2 cellular contexts compared by ENCODE assay signal in the genomic region with DNA sequence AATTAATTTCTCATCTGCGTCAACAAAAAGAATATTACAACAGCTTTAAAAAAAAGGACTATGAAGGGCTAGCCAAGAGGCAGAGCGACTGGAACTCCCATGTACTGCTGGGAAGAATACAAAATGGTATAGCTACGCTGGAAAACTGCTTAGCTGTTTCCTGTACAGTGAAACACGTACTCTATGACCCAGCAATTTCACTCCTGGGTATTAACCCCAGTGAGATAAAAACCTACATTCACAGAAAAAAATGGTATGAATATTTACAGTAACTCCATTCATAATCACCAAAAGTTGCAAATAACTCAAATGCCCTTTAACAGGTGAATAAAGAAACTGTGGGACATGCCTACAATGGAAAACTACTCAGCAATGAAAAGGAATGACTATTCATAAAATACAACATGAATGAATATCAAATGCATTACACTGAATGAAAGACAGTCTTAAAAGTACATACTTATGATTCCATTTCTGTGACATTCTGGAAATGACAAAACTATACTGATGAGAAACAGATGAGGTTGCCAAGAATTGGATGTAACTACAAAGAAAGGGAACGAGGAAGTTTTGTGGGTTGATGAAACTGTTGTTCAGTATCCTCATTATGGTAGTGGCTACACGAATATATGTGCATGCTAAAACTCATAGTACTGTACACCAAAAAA.
TF ChIP-seq lines count a peak whose summit lies in the region.

No MANE protein-coding gene starts in this region.

TF ChIP-seq in IMR-90, 13 proteins besides CTCF, POLR2A, EP300 and RAD21:
- TF ChIP-seq BHLHE40 (IDR thresholded peaks at IDR 0.05; ENCODE audit: low read depth, low read length) = no peak
- no peak for TF ChIP-seq CEBPB (IDR thresholded peaks at IDR 0.05; ENCODE audit: low read depth, low read length)
- no peak for TF ChIP-seq SMC3 (IDR thresholded peaks at IDR 0.05; ENCODE audit: low read depth, low read length)
- TF ChIP-seq RFX5 (IDR thresholded peaks at IDR 0.05; ENCODE audit: low read depth, low read length) = no peak
- TF ChIP-seq, protein P1, sequence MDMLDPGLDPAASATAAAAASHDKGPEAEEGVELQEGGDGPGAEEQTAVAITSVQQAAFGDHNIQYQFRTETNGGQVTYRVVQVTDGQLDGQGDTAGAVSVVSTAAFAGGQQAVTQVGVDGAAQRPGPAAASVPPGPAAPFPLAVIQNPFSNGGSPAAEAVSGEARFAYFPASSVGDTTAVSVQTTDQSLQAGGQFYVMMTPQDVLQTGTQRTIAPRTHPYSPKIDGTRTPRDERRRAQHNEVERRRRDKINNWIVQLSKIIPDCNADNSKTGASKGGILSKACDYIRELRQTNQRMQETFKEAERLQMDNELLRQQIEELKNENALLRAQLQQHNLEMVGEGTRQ (IDR thresholded peaks at IDR 0.05; ENCODE audit: low read depth, low read length) = no peak
- no peak for TF ChIP-seq NFE2L2 (IDR thresholded peaks at IDR 0.05; ENCODE audit: low read depth, low read length)
- no peak for TF ChIP-seq CHD1 (IDR thresholded peaks at IDR 0.05; ENCODE audit: low read depth, low read length)
- TF ChIP-seq MAFK (IDR thresholded peaks at IDR 0.05; ENCODE audit: low read depth, low read length) = no peak
- no peak for TF ChIP-seq FOS (IDR thresholded peaks at IDR 0.05; ENCODE audit: low read depth, low read length)
- TF ChIP-seq MAZ (IDR thresholded peaks at IDR 0.05; ENCODE audit: borderline replicate concordance, low read depth, low read length) = no peak
- TF ChIP-seq, protein P2, sequence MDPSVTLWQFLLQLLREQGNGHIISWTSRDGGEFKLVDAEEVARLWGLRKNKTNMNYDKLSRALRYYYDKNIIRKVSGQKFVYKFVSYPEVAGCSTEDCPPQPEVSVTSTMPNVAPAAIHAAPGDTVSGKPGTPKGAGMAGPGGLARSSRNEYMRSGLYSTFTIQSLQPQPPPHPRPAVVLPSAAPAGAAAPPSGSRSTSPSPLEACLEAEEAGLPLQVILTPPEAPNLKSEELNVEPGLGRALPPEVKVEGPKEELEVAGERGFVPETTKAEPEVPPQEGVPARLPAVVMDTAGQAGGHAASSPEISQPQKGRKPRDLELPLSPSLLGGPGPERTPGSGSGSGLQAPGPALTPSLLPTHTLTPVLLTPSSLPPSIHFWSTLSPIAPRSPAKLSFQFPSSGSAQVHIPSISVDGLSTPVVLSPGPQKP (IDR thresholded peaks at IDR 0.05; ENCODE audit: borderline replicate concordance, low read depth, low read length) = no peak

TF ChIP-seq in K562, 482 proteins besides CTCF, POLR2A, EP300 and RAD21:
- TF ChIP-seq BCOR (IDR thresholded peaks at IDR 0.05) = peak; percentile 38; the same call in 1 of the 2 replicates
- TF ChIP-seq ELF2 (CRISPR knock-in tag; IDR thresholded peaks at IDR 0.05) = no peak
- no peak for TF ChIP-seq ZNF354B (CRISPR knock-in tag; IDR thresholded peaks at IDR 0.05)
- peak; percentile 30; the same call in 1 of the 2 replicates for TF ChIP-seq NFE2 (IDR thresholded peaks at IDR 0.05; ENCODE audit: low read depth)
- TF ChIP-seq MAFG (tag; conservative IDR thresholded peaks at IDR 0.05) = peak; percentile 71
- TF ChIP-seq, protein P3, sequence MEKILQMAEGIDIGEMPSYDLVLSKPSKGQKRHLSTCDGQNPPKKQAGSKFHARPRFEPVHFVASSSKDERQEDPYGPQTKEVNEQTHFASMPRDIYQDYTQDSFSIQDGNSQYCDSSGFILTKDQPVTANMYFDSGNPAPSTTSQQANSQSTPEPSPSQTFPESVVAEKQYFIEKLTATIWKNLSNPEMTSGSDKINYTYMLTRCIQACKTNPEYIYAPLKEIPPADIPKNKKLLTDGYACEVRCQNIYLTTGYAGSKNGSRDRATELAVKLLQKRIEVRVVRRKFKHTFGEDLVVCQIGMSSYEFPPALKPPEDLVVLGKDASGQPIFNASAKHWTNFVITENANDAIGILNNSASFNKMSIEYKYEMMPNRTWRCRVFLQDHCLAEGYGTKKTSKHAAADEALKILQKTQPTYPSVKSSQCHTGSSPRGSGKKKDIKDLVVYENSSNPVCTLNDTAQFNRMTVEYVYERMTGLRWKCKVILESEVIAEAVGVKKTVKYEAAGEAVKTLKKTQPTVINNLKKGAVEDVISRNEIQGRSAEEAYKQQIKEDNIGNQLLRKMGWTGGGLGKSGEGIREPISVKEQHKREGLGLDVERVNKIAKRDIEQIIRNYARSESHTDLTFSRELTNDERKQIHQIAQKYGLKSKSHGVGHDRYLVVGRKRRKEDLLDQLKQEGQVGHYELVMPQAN (IDR thresholded peaks at IDR 0.05; ENCODE audit: borderline replicate concordance) = no peak
- 0 out of 4 replicates have a peak, but pooled peaks of 1 of the 2 experiments have one; percentile 10 for TF ChIP-seq KDM1A (IDR thresholded peaks at IDR 0.05)
- no peak for TF ChIP-seq GATAD2A (IDR thresholded peaks at IDR 0.05)
- no peak for TF ChIP-seq TRIM28 (IDR thresholded peaks at IDR 0.05)
- TF ChIP-seq, protein P4, sequence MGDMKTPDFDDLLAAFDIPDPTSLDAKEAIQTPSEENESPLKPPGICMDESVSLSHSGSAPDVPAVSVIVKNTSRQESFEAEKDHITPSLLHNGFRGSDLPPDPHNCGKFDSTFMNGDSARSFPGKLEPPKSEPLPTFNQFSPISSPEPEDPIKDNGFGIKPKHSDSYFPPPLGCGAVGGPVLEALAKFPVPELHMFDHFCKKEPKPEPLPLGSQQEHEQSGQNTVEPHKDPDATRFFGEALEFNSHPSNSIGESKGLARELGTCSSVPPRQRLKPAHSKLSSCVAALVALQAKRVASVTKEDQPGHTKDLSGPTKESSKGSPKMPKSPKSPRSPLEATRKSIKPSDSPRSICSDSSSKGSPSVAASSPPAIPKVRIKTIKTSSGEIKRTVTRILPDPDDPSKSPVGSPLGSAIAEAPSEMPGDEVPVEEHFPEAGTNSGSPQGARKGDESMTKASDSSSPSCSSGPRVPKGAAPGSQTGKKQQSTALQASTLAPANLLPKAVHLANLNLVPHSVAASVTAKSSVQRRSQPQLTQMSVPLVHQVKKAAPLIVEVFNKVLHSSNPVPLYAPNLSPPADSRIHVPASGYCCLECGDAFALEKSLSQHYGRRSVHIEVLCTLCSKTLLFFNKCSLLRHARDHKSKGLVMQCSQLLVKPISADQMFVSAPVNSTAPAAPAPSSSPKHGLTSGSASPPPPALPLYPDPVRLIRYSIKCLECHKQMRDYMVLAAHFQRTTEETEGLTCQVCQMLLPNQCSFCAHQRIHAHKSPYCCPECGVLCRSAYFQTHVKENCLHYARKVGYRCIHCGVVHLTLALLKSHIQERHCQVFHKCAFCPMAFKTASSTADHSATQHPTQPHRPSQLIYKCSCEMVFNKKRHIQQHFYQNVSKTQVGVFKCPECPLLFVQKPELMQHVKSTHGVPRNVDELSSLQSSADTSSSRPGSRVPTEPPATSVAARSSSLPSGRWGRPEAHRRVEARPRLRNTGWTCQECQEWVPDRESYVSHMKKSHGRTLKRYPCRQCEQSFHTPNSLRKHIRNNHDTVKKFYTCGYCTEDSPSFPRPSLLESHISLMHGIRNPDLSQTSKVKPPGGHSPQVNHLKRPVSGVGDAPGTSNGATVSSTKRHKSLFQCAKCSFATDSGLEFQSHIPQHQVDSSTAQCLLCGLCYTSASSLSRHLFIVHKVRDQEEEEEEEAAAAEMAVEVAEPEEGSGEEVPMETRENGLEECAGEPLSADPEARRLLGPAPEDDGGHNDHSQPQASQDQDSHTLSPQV (IDR thresholded peaks at IDR 0.05) = peak; percentile 51; the same call in 1 of the 2 replicates
- TF ChIP-seq ZNF316 (IDR thresholded peaks at IDR 0.05) = peak; percentile 80
- no peak for TF ChIP-seq ZNF431 (CRISPR knock-in tag; IDR thresholded peaks at IDR 0.05)
- 0 out of 2 replicates have a peak, but pooled peaks have one; percentile 21 for TF ChIP-seq DPF2 (IDR thresholded peaks at IDR 0.05)
- no peak for TF ChIP-seq ZNF586 (CRISPR knock-in tag; conservative IDR thresholded peaks at IDR 0.05)
- no peak for TF ChIP-seq MXI1 (IDR thresholded peaks at IDR 0.05; ENCODE audit: low read depth, low read length)
- no peak for TF ChIP-seq TAL1 (IDR thresholded peaks at IDR 0.05)
- no peak for TF ChIP-seq TGIF2 (CRISPR knock-in tag; IDR thresholded peaks at IDR 0.05)
- TF ChIP-seq ZNF146 (CRISPR knock-in tag; IDR thresholded peaks at IDR 0.05; ENCODE audit: unreplicated experiment) = peak; percentile 69
- no peak for TF ChIP-seq COPS2 (conservative IDR thresholded peaks at IDR 0.05)
- TF ChIP-seq NFIC (IDR thresholded peaks at IDR 0.05) = 0 out of 2 replicates have a peak, but pooled peaks have one; percentile 15
